ENCODE assay signal across 21 cellular contexts in the genomic region with DNA sequence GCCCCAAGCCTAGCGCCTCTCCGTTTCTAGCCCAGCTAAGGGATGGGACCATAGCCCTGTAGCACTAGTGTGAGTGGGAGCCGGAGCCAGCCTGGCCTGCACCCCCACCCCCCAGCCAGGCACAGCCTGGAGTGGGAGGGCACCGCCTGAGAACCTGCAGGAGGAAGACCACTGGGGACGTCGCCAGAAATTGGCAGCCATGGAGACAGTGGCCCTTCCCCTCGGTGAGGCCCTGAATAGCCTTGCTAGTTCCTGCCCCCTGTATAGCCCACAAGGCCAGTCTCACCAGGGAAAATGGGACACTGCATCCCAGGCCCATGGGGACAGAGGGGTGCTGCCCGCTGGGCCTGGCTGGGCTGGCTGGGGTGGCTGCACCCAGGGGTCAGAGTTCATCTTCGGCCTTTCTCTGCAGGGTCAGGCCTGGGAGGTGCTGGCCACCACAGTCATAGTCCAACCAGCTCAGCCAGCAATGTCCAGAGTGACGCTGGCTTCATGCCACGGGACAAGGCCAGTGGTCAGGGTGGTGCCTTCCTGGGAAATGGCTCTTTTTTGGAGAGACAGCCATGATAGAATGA. TPM values are rescaled to one million over a fixed set of nuclear protein-coding genes. Genes with fewer than 3 reads are reported as not detected.
A peak's percentile ranks its signal among the peaks of the same experiment; 100 is the strongest.
DNase-seq lines count a peak whose midpoint lies in the region; ATAC-seq and TF ChIP-seq lines count a peak whose summit lies in the region.
"Had no signal": no experiment of that assay in that cellular context is flagged by ENCODE, and none has a peak within 500 bp of the region (broad histone marks: within the 10 kb centered on the region; RNA-seq: fewer than 3 reads in every experiment).

No MANE protein-coding gene starts in this region.

- POLR2A ChIA-PET in SK-N-SH (lab: Yijun Ruan, JAX): interaction anchor here (3.6 kb wide), 1 partner anchor 22 kb away, joined by 17 read pairs; a partner anchor contains a TSS

- no peaks in the 10 kb centered on the region for H3F3A ChIP-seq in SK-N-SH (replicated peaks; ENCODE audit: insufficient read depth)

- peaks cover 18% of the 10 kb centered on the region for H3K27me3 Mint-ChIP-seq in central memory CD8-positive, alpha-beta T cell
- H3K27me3 Mint-ChIP-seq in type B pancreatic cell: peaks cover 35% of the 10 kb centered on the region
- H3K27me3 Mint-ChIP-seq: activated naive CD8-positive, alpha-beta T cell treated with anti-CD3 and anti-CD28 coated beads for 36 hours had no signal

- H2AFZ ChIP-seq in SK-N-SH (ENCODE audit: low read depth): no peak overlapping the region

- no peak for TF ChIP-seq RAD21 in SK-N-SH (IDR thresholded peaks at IDR 0.05; ENCODE audit: low read length)

- H3K9ac ChIP-seq in SK-N-SH: no peak overlapping the region
- H3K9ac ChIP-seq: KMS-11 had no signal

- H3K36me3 Mint-ChIP-seq in central memory CD8-positive, alpha-beta T cell (ENCODE audit: insufficient read depth): no peaks in the 10 kb centered on the region
- no peaks in the 10 kb centered on the region for H3K36me3 Mint-ChIP-seq in type B pancreatic cell
- H3K36me3 Mint-ChIP-seq: activated naive CD8-positive, alpha-beta T cell treated with anti-CD3 and anti-CD28 coated beads for 36 hours; CD8-positive, alpha-beta memory T cell; T-cell had no signal

- H3K4me3 ChIP-seq in lung (no peak overlapping the region), SK-N-SH (ENCODE audit: low read depth in 2 of 2, low read length in 1 of 2) (no peak overlapping the region)
- H3K4me3 ChIP-seq: body of pancreas, psoas muscle, smooth muscle cell had no signal

- ATAC-seq in central memory CD8-positive, alpha-beta T cell (replicated peaks; ENCODE audit: extremely low read depth, poor library complexity, severe bottlenecking): no peak
- ATAC-seq in lung (ENCODE audit: insufficient read depth, low FRiP score): no peak
- ATAC-seq in HG02970 (IDR thresholded peaks at IDR 0.05; ENCODE audit: low FRiP score, unreplicated experiment): no peak
- ATAC-seq: body of pancreas had no signal

- no peaks in the 10 kb centered on the region for H4K20me1 ChIP-seq in SK-N-SH (ENCODE audit: insufficient read depth)

- H3K36me3 ChIP-seq in lung (ENCODE audit: control insufficient read depth in 2 of 2, insufficient read depth in 2 of 2, low read length in 2 of 2) (no peaks in the 10 kb centered on the region), SK-N-SH (replicated peaks in 1 of 2; ENCODE audit: control insufficient read depth in 1 of 2, insufficient read depth in 2 of 2, low read length in 1 of 2) (no peaks in the 10 kb centered on the region)

- H3K79me2 ChIP-seq in SK-N-SH (ENCODE audit: insufficient read depth): no peaks in the 10 kb centered on the region

- peaks cover 16% of the 10 kb centered on the region for H3K4me1 Mint-ChIP-seq in central memory CD8-positive, alpha-beta T cell
- peaks cover 10% of the 10 kb centered on the region for H3K4me1 Mint-ChIP-seq in type B pancreatic cell (ENCODE audit: unreplicated experiment)

- CTCF ChIA-PET in SK-N-SH (lab: Yijun Ruan, JAX): interaction anchor here (0.6 to 2.1 kb wide), 7 partner anchors 10 to 184 kb away, joined by 3 to 12 read pairs (median 4); no protein-coding TSS in a partner anchor

- no peak for TF ChIP-seq CTCF in lung (IDR thresholded peaks at IDR 0.05; ENCODE audit: control extremely low read depth, extremely low read depth)
- no peak for TF ChIP-seq CTCF in type B pancreatic cell (conservative IDR thresholded peaks at IDR 0.05)
- TF ChIP-seq CTCF in SK-N-SH (IDR thresholded peaks at IDR 0.05): no peak

- H3K4me1 ChIP-seq in lung (ENCODE audit: control insufficient read depth in 2 of 2, insufficient read depth in 2 of 2, low read length in 2 of 2) (peaks cover 0 to 13% of the 10 kb centered on the region in 2 donors), SK-N-SH (ENCODE audit: control insufficient read depth in 1 of 2, insufficient read depth in 2 of 2, low read depth in 1 of 2, low read length in 1 of 2) (peaks cover 0 to 66% of the 10 kb centered on the region in 2 experiments; a peak in 2 of 4 replicates)
- H3K4me1 ChIP-seq: psoas muscle had no signal

- no peaks in the 10 kb centered on the region for H3K9me2 ChIP-seq in SK-N-SH

- no peak overlapping the region for H3K4me3 Mint-ChIP-seq in central memory CD8-positive, alpha-beta T cell
- H3K4me3 Mint-ChIP-seq in type B pancreatic cell: no peak overlapping the region
- H3K4me3 Mint-ChIP-seq: activated naive CD8-positive, alpha-beta T cell treated with anti-CD3 and anti-CD28 coated beads for 36 hours; CD8-positive, alpha-beta memory T cell; nephron; T-cell had no signal

- peak; percentile 58 for DNase-seq in activated effector memory CD4-positive, alpha-beta T cell treated with anti-CD3 and anti-CD28 coated beads, Interleukin-2, amount 50 U/mL, for 16 hours
- no peak for DNase-seq in activated effector memory CD4-positive, alpha-beta T cell treated with Interleukin-2 at 50 U/mL for 16 hours
- DNase-seq in central memory CD8-positive, alpha-beta T cell (ENCODE audit: low spot score in 2 of 2): peak; percentile 6 to 11
- DNase-seq in lung (ENCODE audit: low spot score) (peak; percentile 21), type B pancreatic cell (ENCODE audit: extremely low spot score, unreplicated experiment) (peak; percentile 63), activated gamma-delta T cell (lab: John Stamatoyannopoulos, UW) (no peak), SK-N-SH (no peak)
- DNase-seq: activated CD4-positive, alpha-beta T cell treated with anti-CD3 and anti-CD28 coated beads, Interleukin-2, amount 50 U/mL, for 1 hour; activated naive CD8-positive, alpha-beta T cell treated with anti-CD3 and anti-CD28 coated beads for 36 hours; body of pancreas; CD8-positive, alpha-beta memory T cell; cortex of kidney; NCI-H1048; NCI-H2029 treated with DMSO at 0.1 percent for 48 hours; NK-92 treated with Interleukin-12 subunit alpha and Interleukin-12 subunit beta, amount 100 ng/mL, for 24 hours had no signal

- no peak overlapping the region for H3K4me2 ChIP-seq in SK-N-SH
- H3K4me2 ChIP-seq: KMS-11, smooth muscle cell had no signal

- H3K27me3 ChIP-seq in lung (ENCODE audit: control insufficient read depth, insufficient read depth) (no peaks in the 10 kb centered on the region), SK-N-SH (ENCODE audit: insufficient read depth) (peaks cover 8% of the 10 kb centered on the region; the same call in 1 of the 2 replicates)
- H3K27me3 ChIP-seq: body of pancreas had no signal

- H3K27ac ChIP-seq in lung (ENCODE audit: low read depth in 1 of 2, low read length in 1 of 2) (no peak overlapping the region), SK-N-SH (ENCODE audit: low read depth in 2 of 2, low read length in 1 of 2) (no peak overlapping the region)
- H3K27ac ChIP-seq: body of pancreas, psoas muscle had no signal

- H3K9me3 Mint-ChIP-seq in central memory CD8-positive, alpha-beta T cell: no peaks in the 10 kb centered on the region
- H3K9me3 Mint-ChIP-seq in type B pancreatic cell: no peaks in the 10 kb centered on the region
- H3K9me3 Mint-ChIP-seq: activated naive CD8-positive, alpha-beta T cell treated with anti-CD3 and anti-CD28 coated beads for 36 hours; CD8-positive, alpha-beta memory T cell; nephron; T-cell had no signal

- TF ChIP-seq EP300 in SK-N-SH (IDR thresholded peaks at IDR 0.05; ENCODE audit: borderline replicate concordance in 1 of 2, low read depth in 1 of 2, low read length in 1 of 2): no peak

- H3K9me3 ChIP-seq in lung (ENCODE audit: control insufficient read depth in 2 of 2, insufficient read depth in 1 of 2, low read length in 1 of 2) (no peaks in the 10 kb centered on the region), SK-N-SH (no peaks in the 10 kb centered on the region)
- H3K9me3 ChIP-seq: body of pancreas, psoas muscle had no signal

- H3K27ac Mint-ChIP-seq in central memory CD8-positive, alpha-beta T cell (ENCODE audit: low read depth): no peak overlapping the region
- no peak overlapping the region for H3K27ac Mint-ChIP-seq in type B pancreatic cell
- H3K27ac Mint-ChIP-seq: activated naive CD8-positive, alpha-beta T cell treated with anti-CD3 and anti-CD28 coated beads for 36 hours had no signal

- WGBS in lung, 2 donors: 92 to 96% methylated on average over 11 of the region's 11 CpGs
- WGBS in SK-N-SH (ENCODE audit: low lambda C conversion rate): 86% methylated on average over 8 of the region's 11 CpGs

TF ChIP-seq in SK-N-SH, 30 proteins besides CTCF, POLR2A, EP300 and RAD21:
- TF ChIP-seq SIN3A (IDR thresholded peaks at IDR 0.05; ENCODE audit: borderline replicate concordance, low read depth, low read length): no peak

RNA-seq across cellular contexts. Expression of a gene that starts 22.5 kb away (rescaled TPM):
- total RNA-seq in lung: 100 to 1,000 TPM in 1 of 2 donors, 10 to 100 TPM in 1; 38.3 to 157 TPM
- 10 to 100 TPM; 47.1 to 63.2 TPM for polyA plus RNA-seq in lung
- 38.6 and 58.2 TPM in 2 replicates for total RNA-seq in type B pancreatic cell (ENCODE audit: low replicate concordance)
- 7.1 and 8.6 TPM in 2 replicates for polyA plus RNA-seq in SK-N-SH (2012; rRNA removed)
- 9.4 and 11.1 TPM in 2 replicates for polyA plus RNA-seq in SK-N-SH (2012; cell fraction: cytosol; rRNA removed)
- polyA plus RNA-seq in SK-N-SH (2012; cell fraction: nucleus; rRNA removed): 7.4 and 9.3 TPM in 2 replicates

Comparison
In these comparisons a context has a peak if more than half of its experiments do, and no peak if none do; other contexts are left out.
1. DNase-seq: peak in activated effector memory CD4-positive, alpha-beta T cell treated with anti-CD3 and anti-CD28 coated beads, Interleukin-2, amount 50 U/mL, for 16 hours (single experiment), central memory CD8-positive, alpha-beta T cell (2 of 2), lung (single experiment) and type B pancreatic cell (single experiment); none in activated effector memory CD4-positive, alpha-beta T cell treated with Interleukin-2 at 50 U/mL for 16 hours (single experiment), activated gamma-delta T cell (single experiment) and SK-N-SH (single experiment).